20 cellular contexts compared by ENCODE assay signal in the genomic region with DNA sequence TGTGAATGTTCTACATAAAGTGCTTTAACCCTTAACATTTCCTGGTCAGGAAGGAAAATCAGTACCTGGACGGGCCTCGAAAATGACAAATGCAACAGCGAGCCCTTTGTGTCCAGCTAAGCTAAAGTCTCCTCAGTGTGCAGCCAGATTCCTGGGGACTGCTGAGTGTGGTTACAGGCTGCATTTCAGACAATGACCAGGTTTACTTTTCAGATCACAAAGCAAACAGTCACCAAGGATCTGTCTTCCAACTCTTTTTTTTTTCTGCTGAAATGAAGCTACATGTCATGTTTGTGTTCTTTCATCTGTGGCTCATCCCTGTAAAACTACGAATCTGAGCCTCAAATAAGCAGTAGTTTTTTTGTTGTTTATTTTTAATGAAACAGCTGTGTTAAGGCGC. TPM values are rescaled to one million over a fixed set of nuclear protein-coding genes. Genes with fewer than 3 reads are reported as not detected.
"Had no signal": no experiment of that assay in that cellular context is flagged by ENCODE, and none has a peak within 500 bp of the region (broad histone marks: within the 10 kb centered on the region; RNA-seq: fewer than 3 reads in every experiment).

No MANE protein-coding gene starts in this region.

- ATAC-seq: activated naive CD8-positive, alpha-beta T cell treated with anti-CD3 and anti-CD28 coated beads, Interleukin-2, amount 50 U/mL, for 24 hours; activated T-helper 17 cell treated with anti-CD3 and anti-CD28 coated beads, Interleukin-2, amount 50 U/mL, for 72 hours; left lung; right cardiac atrium had no signal

- H3K27ac Mint-ChIP-seq: activated B cell treated with CpG ODN at 0.5 μM for 24 hours; activated CD4-positive, alpha-beta memory T cell treated with anti-CD3 and anti-CD28 coated beads, Interleukin-2, amount 10 ng/mL, durations not matched to agents 7 days and 5 days; activated naive CD4-positive, alpha-beta T cell treated with anti-CD3 and anti-CD28 coated beads for 36 hours; activated naive CD8-positive, alpha-beta T cell treated with anti-CD3 and anti-CD28 coated beads, Interleukin-2, amount 50 U/mL, for 24 hours; activated T-helper 17 cell treated with anti-CD3 and anti-CD28 coated beads, Interleukin-2, amount 50 U/mL, for 72 hours; stimulated activated naive CD8-positive, alpha-beta T cell treated with anti-CD3 and anti-CD28 coated beads, Interleukin-15, Interleukin-2, amounts not matched to agents 100 ng/mL and 50 ng/mL, for 24 hours; T-helper 2 cell treated with Interferon-gamma antibody and Interleukin-4, amounts not matched to agents 5 μg/mL and 100 μg/mL, for 36 hours had no signal

- H3K4me3 Mint-ChIP-seq: activated B cell treated with CpG ODN at 0.5 μM for 24 hours; activated CD4-positive, alpha-beta memory T cell treated with anti-CD3 and anti-CD28 coated beads, Interleukin-2, amount 10 ng/mL, durations not matched to agents 7 days and 5 days; activated naive CD4-positive, alpha-beta T cell treated with anti-CD3 and anti-CD28 coated beads for 36 hours; activated naive CD8-positive, alpha-beta T cell treated with anti-CD3 and anti-CD28 coated beads, Interleukin-2, amount 50 U/mL, for 24 hours; activated T-helper 17 cell treated with anti-CD3 and anti-CD28 coated beads, Interleukin-2, amount 50 U/mL, for 72 hours; brain; neural crest cell; stimulated activated naive CD8-positive, alpha-beta T cell treated with anti-CD3 and anti-CD28 coated beads, Interleukin-15, Interleukin-2, amounts not matched to agents 100 ng/mL and 50 ng/mL, for 24 hours; T-helper 2 cell treated with Interferon-gamma antibody and Interleukin-4, amounts not matched to agents 5 μg/mL and 100 μg/mL, for 36 hours had no signal

- DNase-seq: activated B cell treated with CpG ODN at 0.5 μM for 24 hours; activated CD4-positive, alpha-beta memory T cell treated with anti-CD3 and anti-CD28 coated beads, Interleukin-2, amount 10 ng/mL, durations not matched to agents 7 days and 5 days; activated CD4-positive, alpha-beta T cell treated with anti-CD3 and anti-CD28 coated beads for 4 hours; activated naive CD4-positive, alpha-beta T cell treated with anti-CD3 and anti-CD28 coated beads for 36 hours; activated naive CD8-positive, alpha-beta T cell treated with anti-CD3 and anti-CD28 coated beads, Interleukin-2, amount 50 U/mL, for 24 hours; activated T-cell treated with anti-CD3 and anti-CD28 coated beads, Interleukin-2, amount 50 U/mL, for 1 hour; anterior cingulate cortex; erythroblast; foreskin melanocyte; head of caudate nucleus; left lung; midbrain; right cardiac atrium; transverse colon had no signal

- H3K9me3 Mint-ChIP-seq: activated B cell treated with CpG ODN at 0.5 μM for 24 hours; activated CD4-positive, alpha-beta memory T cell treated with anti-CD3 and anti-CD28 coated beads, Interleukin-2, amount 10 ng/mL, durations not matched to agents 7 days and 5 days; activated naive CD4-positive, alpha-beta T cell treated with anti-CD3 and anti-CD28 coated beads for 36 hours; activated naive CD8-positive, alpha-beta T cell treated with anti-CD3 and anti-CD28 coated beads, Interleukin-2, amount 50 U/mL, for 24 hours; activated T-helper 17 cell treated with anti-CD3 and anti-CD28 coated beads, Interleukin-2, amount 50 U/mL, for 72 hours; brain; neural crest cell; stimulated activated naive CD8-positive, alpha-beta T cell treated with anti-CD3 and anti-CD28 coated beads, Interleukin-15, Interleukin-2, amounts not matched to agents 100 ng/mL and 50 ng/mL, for 24 hours; T-helper 2 cell treated with Interferon-gamma antibody and Interleukin-4, amounts not matched to agents 5 μg/mL and 100 μg/mL, for 36 hours had no signal

- H3K27me3 Mint-ChIP-seq: activated B cell treated with CpG ODN at 0.5 μM for 24 hours; activated CD4-positive, alpha-beta memory T cell treated with anti-CD3 and anti-CD28 coated beads, Interleukin-2, amount 10 ng/mL, durations not matched to agents 7 days and 5 days; activated naive CD8-positive, alpha-beta T cell treated with anti-CD3 and anti-CD28 coated beads, Interleukin-2, amount 50 U/mL, for 24 hours; activated T-helper 17 cell treated with anti-CD3 and anti-CD28 coated beads, Interleukin-2, amount 50 U/mL, for 72 hours; brain; stimulated activated naive CD8-positive, alpha-beta T cell treated with anti-CD3 and anti-CD28 coated beads, Interleukin-15, Interleukin-2, amounts not matched to agents 100 ng/mL and 50 ng/mL, for 24 hours had no signal

RNA-seq across cellular contexts. Expression of gene SLC46A2, which starts 20.8 kb away (rescaled TPM):
- total RNA-seq: activated B cell treated with CpG ODN at 0.5 μM for 24 hours; activated CD4-positive, alpha-beta memory T cell treated with anti-CD3 and anti-CD28 coated beads, Interleukin-2, amount 10 ng/mL, durations not matched to agents 7 days and 5 days; activated naive CD4-positive, alpha-beta T cell treated with anti-CD3 and anti-CD28 coated beads for 36 hours; activated T-helper 17 cell treated with anti-CD3 and anti-CD28 coated beads, Interleukin-2, amount 50 U/mL, for 72 hours; lung microvascular endothelial cell; neural crest cell; right cardiac atrium; transverse colon had no signal
